In the genomic region with DNA sequence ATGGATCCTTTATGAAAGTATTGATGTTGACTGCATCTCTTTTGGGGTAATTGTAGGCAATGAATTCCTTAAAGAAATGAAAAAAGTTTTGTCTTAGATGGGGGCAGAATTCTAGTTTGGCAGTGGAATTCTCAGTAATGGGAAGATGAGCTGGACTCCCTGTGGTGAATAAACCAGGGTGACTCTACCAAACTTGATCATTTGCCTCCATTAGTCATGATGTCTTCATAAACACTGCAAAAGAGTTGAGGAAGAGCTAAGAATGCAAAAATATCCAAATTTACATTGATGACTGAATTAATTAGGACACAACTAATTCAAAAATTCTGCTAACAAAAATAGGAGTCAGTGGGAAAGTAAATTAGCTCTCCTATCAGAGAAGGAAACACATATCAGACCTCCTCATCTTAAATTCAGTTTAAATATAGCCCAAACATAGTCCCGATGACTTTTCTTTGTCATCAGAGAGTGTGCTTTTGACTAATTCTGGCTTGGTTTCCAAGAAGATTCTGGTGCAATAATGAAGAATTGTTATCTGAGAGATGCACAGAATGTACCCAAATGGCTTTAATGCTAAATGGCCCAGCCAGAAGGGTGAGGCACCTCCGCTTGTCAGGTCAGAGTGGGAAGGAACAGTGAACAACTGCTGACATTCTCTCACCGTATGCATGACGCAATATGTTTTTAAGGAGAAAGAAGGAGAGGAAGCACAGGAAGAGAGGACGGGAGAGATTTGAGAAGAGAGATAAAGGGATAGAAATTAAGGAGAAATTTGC, we compare ENCODE assay signal across 1 cellular context.
TF ChIP-seq lines count a peak whose summit lies in the region.

No MANE protein-coding gene starts in this region.

TF ChIP-seq in K562, 482 proteins besides CTCF, POLR2A, EP300 and RAD21 (continued from another document and continues in another):
- TF ChIP-seq, protein P1, sequence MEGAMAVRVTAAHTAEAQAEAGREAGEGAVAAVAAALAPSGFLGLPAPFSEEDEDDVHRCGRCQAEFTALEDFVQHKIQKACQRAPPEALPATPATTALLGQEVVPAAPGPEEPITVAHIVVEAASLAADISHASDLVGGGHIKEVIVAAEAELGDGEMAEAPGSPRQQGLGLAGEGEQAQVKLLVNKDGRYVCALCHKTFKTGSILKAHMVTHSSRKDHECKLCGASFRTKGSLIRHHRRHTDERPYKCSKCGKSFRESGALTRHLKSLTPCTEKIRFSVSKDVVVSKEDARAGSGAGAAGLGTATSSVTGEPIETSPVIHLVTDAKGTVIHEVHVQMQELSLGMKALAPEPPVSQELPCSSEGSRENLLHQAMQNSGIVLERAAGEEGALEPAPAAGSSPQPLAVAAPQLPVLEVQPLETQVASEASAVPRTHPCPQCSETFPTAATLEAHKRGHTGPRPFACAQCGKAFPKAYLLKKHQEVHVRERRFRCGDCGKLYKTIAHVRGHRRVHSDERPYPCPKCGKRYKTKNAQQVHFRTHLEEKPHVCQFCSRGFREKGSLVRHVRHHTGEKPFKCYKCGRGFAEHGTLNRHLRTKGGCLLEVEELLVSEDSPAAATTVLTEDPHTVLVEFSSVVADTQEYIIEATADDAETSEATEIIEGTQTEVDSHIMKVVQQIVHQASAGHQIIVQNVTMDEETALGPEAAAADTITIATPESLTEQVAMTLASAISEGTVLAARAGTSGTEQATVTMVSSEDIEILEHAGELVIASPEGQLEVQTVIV (CRISPR knock-in tag; IDR thresholded peaks at IDR 0.05; ENCODE audit: borderline replicate concordance), result no peak
- no peak for TF ChIP-seq CEBPG (CRISPR knock-in tag; IDR thresholded peaks at IDR 0.05)
- TF ChIP-seq CEBPG (tag; conservative IDR thresholded peaks at IDR 0.05 in 1 of 2, IDR thresholded peaks at IDR 0.05 in 1 of 2), result peak; percentile 79 to 86
- TF ChIP-seq, protein P2, sequence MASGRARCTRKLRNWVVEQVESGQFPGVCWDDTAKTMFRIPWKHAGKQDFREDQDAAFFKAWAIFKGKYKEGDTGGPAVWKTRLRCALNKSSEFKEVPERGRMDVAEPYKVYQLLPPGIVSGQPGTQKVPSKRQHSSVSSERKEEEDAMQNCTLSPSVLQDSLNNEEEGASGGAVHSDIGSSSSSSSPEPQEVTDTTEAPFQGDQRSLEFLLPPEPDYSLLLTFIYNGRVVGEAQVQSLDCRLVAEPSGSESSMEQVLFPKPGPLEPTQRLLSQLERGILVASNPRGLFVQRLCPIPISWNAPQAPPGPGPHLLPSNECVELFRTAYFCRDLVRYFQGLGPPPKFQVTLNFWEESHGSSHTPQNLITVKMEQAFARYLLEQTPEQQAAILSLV (tag; IDR thresholded peaks at IDR 0.05), result 0 out of 2 replicates have a peak, but pooled peaks have one; percentile 52
- no peak for TF ChIP-seq SMAD2 (IDR thresholded peaks at IDR 0.05; ENCODE audit: low read depth, low read length)
- TF ChIP-seq ZBTB8A (IDR thresholded peaks at IDR 0.05; ENCODE audit: partially characterized antibody), result no peak
- no peak for TF ChIP-seq RB1 (IDR thresholded peaks at IDR 0.05; ENCODE audit: low read depth)
- no peak for TF ChIP-seq ZNF586 (CRISPR knock-in tag; conservative IDR thresholded peaks at IDR 0.05)
- no peak for TF ChIP-seq KLF6 (CRISPR knock-in tag; IDR thresholded peaks at IDR 0.05; ENCODE audit: borderline replicate concordance)
- TF ChIP-seq, protein P3, sequence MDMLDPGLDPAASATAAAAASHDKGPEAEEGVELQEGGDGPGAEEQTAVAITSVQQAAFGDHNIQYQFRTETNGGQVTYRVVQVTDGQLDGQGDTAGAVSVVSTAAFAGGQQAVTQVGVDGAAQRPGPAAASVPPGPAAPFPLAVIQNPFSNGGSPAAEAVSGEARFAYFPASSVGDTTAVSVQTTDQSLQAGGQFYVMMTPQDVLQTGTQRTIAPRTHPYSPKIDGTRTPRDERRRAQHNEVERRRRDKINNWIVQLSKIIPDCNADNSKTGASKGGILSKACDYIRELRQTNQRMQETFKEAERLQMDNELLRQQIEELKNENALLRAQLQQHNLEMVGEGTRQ (CRISPR knock-in tag; IDR thresholded peaks at IDR 0.05), result no peak
- TF ChIP-seq FOXJ2 (tag; IDR thresholded peaks at IDR 0.05), result peak; percentile 55; the same call in 1 of the 2 replicates
- no peak for TF ChIP-seq MYBL2 (IDR thresholded peaks at IDR 0.05; ENCODE audit: low read depth)
- no peak for TF ChIP-seq MYBL2 (CRISPR knock-in tag; IDR thresholded peaks at IDR 0.05; ENCODE audit: borderline replicate concordance)
- TF ChIP-seq, protein P4, sequence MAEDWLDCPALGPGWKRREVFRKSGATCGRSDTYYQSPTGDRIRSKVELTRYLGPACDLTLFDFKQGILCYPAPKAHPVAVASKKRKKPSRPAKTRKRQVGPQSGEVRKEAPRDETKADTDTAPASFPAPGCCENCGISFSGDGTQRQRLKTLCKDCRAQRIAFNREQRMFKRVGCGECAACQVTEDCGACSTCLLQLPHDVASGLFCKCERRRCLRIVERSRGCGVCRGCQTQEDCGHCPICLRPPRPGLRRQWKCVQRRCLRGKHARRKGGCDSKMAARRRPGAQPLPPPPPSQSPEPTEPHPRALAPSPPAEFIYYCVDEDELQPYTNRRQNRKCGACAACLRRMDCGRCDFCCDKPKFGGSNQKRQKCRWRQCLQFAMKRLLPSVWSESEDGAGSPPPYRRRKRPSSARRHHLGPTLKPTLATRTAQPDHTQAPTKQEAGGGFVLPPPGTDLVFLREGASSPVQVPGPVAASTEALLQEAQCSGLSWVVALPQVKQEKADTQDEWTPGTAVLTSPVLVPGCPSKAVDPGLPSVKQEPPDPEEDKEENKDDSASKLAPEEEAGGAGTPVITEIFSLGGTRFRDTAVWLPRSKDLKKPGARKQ (CRISPR knock-in tag; IDR thresholded peaks at IDR 0.05), result no peak
- TF ChIP-seq, protein P5, sequence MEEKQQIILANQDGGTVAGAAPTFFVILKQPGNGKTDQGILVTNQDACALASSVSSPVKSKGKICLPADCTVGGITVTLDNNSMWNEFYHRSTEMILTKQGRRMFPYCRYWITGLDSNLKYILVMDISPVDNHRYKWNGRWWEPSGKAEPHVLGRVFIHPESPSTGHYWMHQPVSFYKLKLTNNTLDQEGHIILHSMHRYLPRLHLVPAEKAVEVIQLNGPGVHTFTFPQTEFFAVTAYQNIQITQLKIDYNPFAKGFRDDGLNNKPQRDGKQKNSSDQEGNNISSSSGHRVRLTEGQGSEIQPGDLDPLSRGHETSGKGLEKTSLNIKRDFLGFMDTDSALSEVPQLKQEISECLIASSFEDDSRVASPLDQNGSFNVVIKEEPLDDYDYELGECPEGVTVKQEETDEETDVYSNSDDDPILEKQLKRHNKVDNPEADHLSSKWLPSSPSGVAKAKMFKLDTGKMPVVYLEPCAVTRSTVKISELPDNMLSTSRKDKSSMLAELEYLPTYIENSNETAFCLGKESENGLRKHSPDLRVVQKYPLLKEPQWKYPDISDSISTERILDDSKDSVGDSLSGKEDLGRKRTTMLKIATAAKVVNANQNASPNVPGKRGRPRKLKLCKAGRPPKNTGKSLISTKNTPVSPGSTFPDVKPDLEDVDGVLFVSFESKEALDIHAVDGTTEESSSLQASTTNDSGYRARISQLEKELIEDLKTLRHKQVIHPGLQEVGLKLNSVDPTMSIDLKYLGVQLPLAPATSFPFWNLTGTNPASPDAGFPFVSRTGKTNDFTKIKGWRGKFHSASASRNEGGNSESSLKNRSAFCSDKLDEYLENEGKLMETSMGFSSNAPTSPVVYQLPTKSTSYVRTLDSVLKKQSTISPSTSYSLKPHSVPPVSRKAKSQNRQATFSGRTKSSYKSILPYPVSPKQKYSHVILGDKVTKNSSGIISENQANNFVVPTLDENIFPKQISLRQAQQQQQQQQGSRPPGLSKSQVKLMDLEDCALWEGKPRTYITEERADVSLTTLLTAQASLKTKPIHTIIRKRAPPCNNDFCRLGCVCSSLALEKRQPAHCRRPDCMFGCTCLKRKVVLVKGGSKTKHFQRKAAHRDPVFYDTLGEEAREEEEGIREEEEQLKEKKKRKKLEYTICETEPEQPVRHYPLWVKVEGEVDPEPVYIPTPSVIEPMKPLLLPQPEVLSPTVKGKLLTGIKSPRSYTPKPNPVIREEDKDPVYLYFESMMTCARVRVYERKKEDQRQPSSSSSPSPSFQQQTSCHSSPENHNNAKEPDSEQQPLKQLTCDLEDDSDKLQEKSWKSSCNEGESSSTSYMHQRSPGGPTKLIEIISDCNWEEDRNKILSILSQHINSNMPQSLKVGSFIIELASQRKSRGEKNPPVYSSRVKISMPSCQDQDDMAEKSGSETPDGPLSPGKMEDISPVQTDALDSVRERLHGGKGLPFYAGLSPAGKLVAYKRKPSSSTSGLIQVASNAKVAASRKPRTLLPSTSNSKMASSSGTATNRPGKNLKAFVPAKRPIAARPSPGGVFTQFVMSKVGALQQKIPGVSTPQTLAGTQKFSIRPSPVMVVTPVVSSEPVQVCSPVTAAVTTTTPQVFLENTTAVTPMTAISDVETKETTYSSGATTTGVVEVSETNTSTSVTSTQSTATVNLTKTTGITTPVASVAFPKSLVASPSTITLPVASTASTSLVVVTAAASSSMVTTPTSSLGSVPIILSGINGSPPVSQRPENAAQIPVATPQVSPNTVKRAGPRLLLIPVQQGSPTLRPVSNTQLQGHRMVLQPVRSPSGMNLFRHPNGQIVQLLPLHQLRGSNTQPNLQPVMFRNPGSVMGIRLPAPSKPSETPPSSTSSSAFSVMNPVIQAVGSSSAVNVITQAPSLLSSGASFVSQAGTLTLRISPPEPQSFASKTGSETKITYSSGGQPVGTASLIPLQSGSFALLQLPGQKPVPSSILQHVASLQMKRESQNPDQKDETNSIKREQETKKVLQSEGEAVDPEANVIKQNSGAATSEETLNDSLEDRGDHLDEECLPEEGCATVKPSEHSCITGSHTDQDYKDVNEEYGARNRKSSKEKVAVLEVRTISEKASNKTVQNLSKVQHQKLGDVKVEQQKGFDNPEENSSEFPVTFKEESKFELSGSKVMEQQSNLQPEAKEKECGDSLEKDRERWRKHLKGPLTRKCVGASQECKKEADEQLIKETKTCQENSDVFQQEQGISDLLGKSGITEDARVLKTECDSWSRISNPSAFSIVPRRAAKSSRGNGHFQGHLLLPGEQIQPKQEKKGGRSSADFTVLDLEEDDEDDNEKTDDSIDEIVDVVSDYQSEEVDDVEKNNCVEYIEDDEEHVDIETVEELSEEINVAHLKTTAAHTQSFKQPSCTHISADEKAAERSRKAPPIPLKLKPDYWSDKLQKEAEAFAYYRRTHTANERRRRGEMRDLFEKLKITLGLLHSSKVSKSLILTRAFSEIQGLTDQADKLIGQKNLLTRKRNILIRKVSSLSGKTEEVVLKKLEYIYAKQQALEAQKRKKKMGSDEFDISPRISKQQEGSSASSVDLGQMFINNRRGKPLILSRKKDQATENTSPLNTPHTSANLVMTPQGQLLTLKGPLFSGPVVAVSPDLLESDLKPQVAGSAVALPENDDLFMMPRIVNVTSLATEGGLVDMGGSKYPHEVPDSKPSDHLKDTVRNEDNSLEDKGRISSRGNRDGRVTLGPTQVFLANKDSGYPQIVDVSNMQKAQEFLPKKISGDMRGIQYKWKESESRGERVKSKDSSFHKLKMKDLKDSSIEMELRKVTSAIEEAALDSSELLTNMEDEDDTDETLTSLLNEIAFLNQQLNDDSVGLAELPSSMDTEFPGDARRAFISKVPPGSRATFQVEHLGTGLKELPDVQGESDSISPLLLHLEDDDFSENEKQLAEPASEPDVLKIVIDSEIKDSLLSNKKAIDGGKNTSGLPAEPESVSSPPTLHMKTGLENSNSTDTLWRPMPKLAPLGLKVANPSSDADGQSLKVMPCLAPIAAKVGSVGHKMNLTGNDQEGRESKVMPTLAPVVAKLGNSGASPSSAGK (IDR thresholded peaks at IDR 0.05), result no peak
- TF ChIP-seq, protein P6, sequence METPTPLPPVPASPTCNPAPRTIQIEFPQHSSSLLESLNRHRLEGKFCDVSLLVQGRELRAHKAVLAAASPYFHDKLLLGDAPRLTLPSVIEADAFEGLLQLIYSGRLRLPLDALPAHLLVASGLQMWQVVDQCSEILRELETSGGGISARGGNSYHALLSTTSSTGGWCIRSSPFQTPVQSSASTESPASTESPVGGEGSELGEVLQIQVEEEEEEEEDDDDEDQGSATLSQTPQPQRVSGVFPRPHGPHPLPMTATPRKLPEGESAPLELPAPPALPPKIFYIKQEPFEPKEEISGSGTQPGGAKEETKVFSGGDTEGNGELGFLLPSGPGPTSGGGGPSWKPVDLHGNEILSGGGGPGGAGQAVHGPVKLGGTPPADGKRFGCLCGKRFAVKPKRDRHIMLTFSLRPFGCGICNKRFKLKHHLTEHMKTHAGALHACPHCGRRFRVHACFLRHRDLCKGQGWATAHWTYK (CRISPR knock-in tag; IDR thresholded peaks at IDR 0.05), result no peak
- TF ChIP-seq ZNF263 (CRISPR knock-in tag; IDR thresholded peaks at IDR 0.05; ENCODE audit: borderline replicate concordance), result no peak
- TF ChIP-seq TCF3 (CRISPR knock-in tag; IDR thresholded peaks at IDR 0.05), result peak; percentile 18; the same call in 1 of the 2 replicates
- no peak for TF ChIP-seq TCFL5 (CRISPR knock-in tag; conservative IDR thresholded peaks at IDR 0.05)
- no peak for TF ChIP-seq ZNF766 (CRISPR knock-in tag; conservative IDR thresholded peaks at IDR 0.05)
- TF ChIP-seq ZNF212 (CRISPR knock-in tag; IDR thresholded peaks at IDR 0.05), result no peak
- TF ChIP-seq, protein P7, sequence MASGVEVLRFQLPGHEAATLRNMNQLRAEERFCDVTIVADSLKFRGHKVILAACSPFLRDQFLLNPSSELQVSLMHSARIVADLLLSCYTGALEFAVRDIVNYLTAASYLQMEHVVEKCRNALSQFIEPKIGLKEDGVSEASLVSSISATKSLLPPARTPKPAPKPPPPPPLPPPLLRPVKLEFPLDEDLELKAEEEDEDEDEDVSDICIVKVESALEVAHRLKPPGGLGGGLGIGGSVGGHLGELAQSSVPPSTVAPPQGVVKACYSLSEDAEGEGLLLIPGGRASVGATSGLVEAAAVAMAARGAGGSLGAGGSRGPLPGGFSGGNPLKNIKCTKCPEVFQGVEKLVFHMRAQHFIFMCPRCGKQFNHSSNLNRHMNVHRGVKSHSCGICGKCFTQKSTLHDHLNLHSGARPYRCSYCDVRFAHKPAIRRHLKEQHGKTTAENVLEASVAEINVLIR (CRISPR knock-in tag; IDR thresholded peaks at IDR 0.05), result no peak
- TF ChIP-seq, protein P8, sequence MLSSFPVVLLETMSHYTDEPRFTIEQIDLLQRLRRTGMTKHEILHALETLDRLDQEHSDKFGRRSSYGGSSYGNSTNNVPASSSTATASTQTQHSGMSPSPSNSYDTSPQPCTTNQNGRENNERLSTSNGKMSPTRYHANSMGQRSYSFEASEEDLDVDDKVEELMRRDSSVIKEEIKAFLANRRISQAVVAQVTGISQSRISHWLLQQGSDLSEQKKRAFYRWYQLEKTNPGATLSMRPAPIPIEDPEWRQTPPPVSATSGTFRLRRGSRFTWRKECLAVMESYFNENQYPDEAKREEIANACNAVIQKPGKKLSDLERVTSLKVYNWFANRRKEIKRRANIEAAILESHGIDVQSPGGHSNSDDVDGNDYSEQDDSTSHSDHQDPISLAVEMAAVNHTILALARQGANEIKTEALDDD (IDR thresholded peaks at IDR 0.05), result no peak
- no peak for TF ChIP-seq ZKSCAN1 (IDR thresholded peaks at IDR 0.05; ENCODE audit: low read depth, low read length)
- TF ChIP-seq, protein P9, sequence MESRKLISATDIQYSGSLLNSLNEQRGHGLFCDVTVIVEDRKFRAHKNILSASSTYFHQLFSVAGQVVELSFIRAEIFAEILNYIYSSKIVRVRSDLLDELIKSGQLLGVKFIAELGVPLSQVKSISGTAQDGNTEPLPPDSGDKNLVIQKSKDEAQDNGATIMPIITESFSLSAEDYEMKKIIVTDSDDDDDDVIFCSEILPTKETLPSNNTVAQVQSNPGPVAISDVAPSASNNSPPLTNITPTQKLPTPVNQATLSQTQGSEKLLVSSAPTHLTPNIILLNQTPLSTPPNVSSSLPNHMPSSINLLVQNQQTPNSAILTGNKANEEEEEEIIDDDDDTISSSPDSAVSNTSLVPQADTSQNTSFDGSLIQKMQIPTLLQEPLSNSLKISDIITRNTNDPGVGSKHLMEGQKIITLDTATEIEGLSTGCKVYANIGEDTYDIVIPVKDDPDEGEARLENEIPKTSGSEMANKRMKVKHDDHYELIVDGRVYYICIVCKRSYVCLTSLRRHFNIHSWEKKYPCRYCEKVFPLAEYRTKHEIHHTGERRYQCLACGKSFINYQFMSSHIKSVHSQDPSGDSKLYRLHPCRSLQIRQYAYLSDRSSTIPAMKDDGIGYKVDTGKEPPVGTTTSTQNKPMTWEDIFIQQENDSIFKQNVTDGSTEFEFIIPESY (CRISPR knock-in tag; IDR thresholded peaks at IDR 0.05), result no peak
- TF ChIP-seq MCM7 (IDR thresholded peaks at IDR 0.05), result no peak
